ENCODE assay signal across 14 cellular contexts in genomic region chr6:24391756-24392405, GRCh38. TPM values are rescaled to one million over a fixed set of nuclear protein-coding genes. Genes with fewer than 3 reads are reported as not detected.
DNase-seq lines count a peak whose midpoint lies in the region; ATAC-seq and FAIRE-seq lines count a peak whose summit lies in the region.
"Had no signal": no experiment of that assay in that cellular context is flagged by ENCODE, and none has a peak within 500 bp of the region (broad histone marks: within the 10 kb centered on the region; RNA-seq: fewer than 3 reads in every experiment).

No MANE protein-coding gene starts in this region.

- DNase-seq in GM19238 (ENCODE audit: insufficient read length, low spot score) = peak; percentile 17
- DNase-seq in Right ventricle myocardium superior = no peak
- DNase-seq in urothelium cell line (ENCODE audit: low spot score) = no peak
- DNase-seq in inferior parietal cortex (ENCODE audit: extremely low spot score) = no peak
- DNase-seq: activated T-cell treated with anti-CD3 and anti-CD28 coated beads, Interleukin-2, amount 50 U/mL, for 48 hours; central memory CD4-positive, alpha-beta T cell; foreskin fibroblast; GM23248; T-helper 9 cell; tibial artery had no signal

- H3K4me3 Mint-ChIP-seq in stimulated activated memory B cell treated with anti-CD40 and anti-IgM and Interleukin-4, amounts not matched to agents 10 μg/mL and 1 μg/mL and 100 μg/mL, for 72 hours = no peak overlapping the region

- H3K4me1 Mint-ChIP-seq in stimulated activated memory B cell treated with anti-CD40 and anti-IgM and Interleukin-4, amounts not matched to agents 10 μg/mL and 1 μg/mL and 100 μg/mL, for 72 hours = peaks cover 5% of the 10 kb centered on the region

- intact Hi-C loops in Right ventricle myocardium superior (cut with DNase I) = no loop called here

- peak; percentile 83 for ATAC-seq in HG02588 (IDR thresholded peaks at IDR 0.05; ENCODE audit: unreplicated experiment)
- ATAC-seq in HG03432 (IDR thresholded peaks at IDR 0.05; ENCODE audit: unreplicated experiment) = peak; percentile 94
- ATAC-seq in stimulated activated memory B cell treated with anti-CD40 and anti-IgM and Interleukin-4, amounts not matched to agents 10 μg/mL and 1 μg/mL and 100 μg/mL, for 72 hours = peak; percentile 81
- no peak for ATAC-seq in Right ventricle myocardium superior (ENCODE audit: poor library complexity)

- FAIRE-seq in urothelium cell line (lab: Jason Lieb, UNC) = no peak

- peaks cover 9% of the 10 kb centered on the region for H3K27me3 Mint-ChIP-seq in stimulated activated memory B cell treated with anti-CD40 and anti-IgM and Interleukin-4, amounts not matched to agents 10 μg/mL and 1 μg/mL and 100 μg/mL, for 72 hours

- H3K36me3 Mint-ChIP-seq in stimulated activated memory B cell treated with anti-CD40 and anti-IgM and Interleukin-4, amounts not matched to agents 10 μg/mL and 1 μg/mL and 100 μg/mL, for 72 hours = no peaks in the 10 kb centered on the region

- peaks cover 7% of the 10 kb centered on the region for H3K9me3 Mint-ChIP-seq in stimulated activated memory B cell treated with anti-CD40 and anti-IgM and Interleukin-4, amounts not matched to agents 10 μg/mL and 1 μg/mL and 100 μg/mL, for 72 hours

- no peak overlapping the region for H3K27ac Mint-ChIP-seq in stimulated activated memory B cell treated with anti-CD40 and anti-IgM and Interleukin-4, amounts not matched to agents 10 μg/mL and 1 μg/mL and 100 μg/mL, for 72 hours

RNA-seq across cellular contexts. Expression of gene MRS2, which starts 10.9 kb away (rescaled TPM):
- total RNA-seq in Right ventricle myocardium superior = 43.8 TPM

RNA-seq across cellular contexts. Expression of gene DCDC2, which starts 34.0 kb away (rescaled TPM):
- not detected for total RNA-seq in Right ventricle myocardium superior
- total RNA-seq: GM23248, LHCN-M2 had no signal
